In genomic region chr10:137031-137430, GRCh38 we compare ENCODE assay signal across 8 cellular contexts. TPM values are rescaled to one million over a fixed set of nuclear protein-coding genes. Genes with fewer than 3 reads are reported as not detected.
DNase-seq lines count a peak whose midpoint lies in the region; FAIRE-seq and TF ChIP-seq lines count a peak whose summit lies in the region.

No MANE protein-coding gene starts in this region.

- H3K9me3 ChIP-seq in WERI-Rb-1 (ENCODE audit: severe bottlenecking) (no peaks in the 10 kb centered on the region), osteoblast (ENCODE audit: low read depth, low read length) (no peaks in the 10 kb centered on the region), colonic mucosa (no peaks in the 10 kb centered on the region)

- no peak for FAIRE-seq in HTR-8/SVneo (lab: Jason Lieb, UNC)

- H3K4me1 ChIP-seq in osteoblast (ENCODE audit: insufficient read depth, low read length): peaks cover 44% of the 10 kb centered on the region
- no peaks in the 10 kb centered on the region for H3K4me1 ChIP-seq in colonic mucosa

- H3K27ac ChIP-seq in WERI-Rb-1: no peak overlapping the region
- no peak overlapping the region for H3K27ac ChIP-seq in coronary artery
- peak overlapping the region; percentile 19 for H3K27ac ChIP-seq in osteoblast (ENCODE audit: low read depth, low read length)
- H3K27ac ChIP-seq in colonic mucosa: no peak overlapping the region

- H3K36me3 ChIP-seq in WERI-Rb-1 (no peaks in the 10 kb centered on the region), osteoblast (ENCODE audit: insufficient read depth, low read length) (no peaks in the 10 kb centered on the region), colonic mucosa (no peaks in the 10 kb centered on the region)

- H4K20me1 ChIP-seq in osteoblast (ENCODE audit: insufficient read depth, low read length): peaks cover 45% of the 10 kb centered on the region

- intact Hi-C loops in colonic mucosa (cut with DNase I): no loop called here

- H3K4me2 ChIP-seq in osteoblast (ENCODE audit: insufficient read depth, low read length): peak overlapping the region; percentile 99

- peak; percentile 53 for DNase-seq in NCI-H748 (lab: John Stamatoyannopoulos, UW; ENCODE audit: unreplicated experiment)
- DNase-seq in NCI-H748 treated with DMSO at 0.1 percent for 48 hours (lab: John Stamatoyannopoulos, UW): no peak
- peak; percentile 31 for DNase-seq in HTR-8/SVneo (ENCODE audit: insufficient read length, low spot score)
- peak; percentile 22 for DNase-seq in WERI-Rb-1
- no peak for DNase-seq in coronary artery (ENCODE audit: low spot score)
- peak; percentile 87 for DNase-seq in osteoblast (ENCODE audit: insufficient read length, low spot score, missing footprints)
- DNase-seq in colonic mucosa: no peak
- no peak for DNase-seq in NCI-H2029 (lab: John Stamatoyannopoulos, UW)

- H2AFZ ChIP-seq in osteoblast (ENCODE audit: low read length): no peak overlapping the region

- peaks cover 62% of the 10 kb centered on the region for H3K79me2 ChIP-seq in osteoblast (ENCODE audit: insufficient read depth, low read length)

- H3K27me3 ChIP-seq in WERI-Rb-1 (ENCODE audit: insufficient read depth, low read depth, severe bottlenecking) (no peaks in the 10 kb centered on the region), osteoblast (ENCODE audit: insufficient read depth, low read length) (no peaks in the 10 kb centered on the region), colonic mucosa (no peaks in the 10 kb centered on the region)

- peak overlapping the region in 1 of 2 donors; percentile 94 for H3K9ac ChIP-seq in colonic mucosa (ENCODE audit: low read depth in 2 of 2, low read length in 2 of 2)

- TF ChIP-seq CTCF in WERI-Rb-1 (IDR thresholded peaks at IDR 0.05; ENCODE audit: low read depth, low read length): no peak
- no peak for TF ChIP-seq CTCF in coronary artery (IDR thresholded peaks at IDR 0.05)
- TF ChIP-seq CTCF in osteoblast (IDR thresholded peaks at IDR 0.05; ENCODE audit: extremely low read depth, low read depth, low read length): peak; percentile 50
- TF ChIP-seq CTCF in colonic mucosa (IDR thresholded peaks at IDR 0.05): no peak

- H3K4me3 ChIP-seq in WERI-Rb-1 (ENCODE audit: low read depth, low read length) (no peak overlapping the region), coronary artery (peak overlapping the region; percentile 94), osteoblast (ENCODE audit: insufficient read depth, low read length) (peak overlapping the region; percentile 82), colonic mucosa (no peak overlapping the region)

RNA-seq across cellular contexts. Expression of gene ZMYND11, which starts 1.8 kb away (rescaled TPM):
- total RNA-seq in osteoblast (56.5 and 60.4 TPM in 2 replicates), colonic mucosa (10 to 100 TPM; 34.1 to 48.5 TPM)

Comparison
In these comparisons a context has a peak if more than half of its experiments do, and no peak if none do; other contexts are left out.
1. DNase-seq: peak in NCI-H748 (single experiment), HTR-8/SVneo (single experiment), WERI-Rb-1 (single experiment) and osteoblast (single experiment); none in NCI-H748 treated with DMSO at 0.1 percent for 48 hours (single experiment), coronary artery (single experiment), colonic mucosa (single experiment) and NCI-H2029 (single experiment).
2. H3K4me3 ChIP-seq: peak in coronary artery (single experiment) and osteoblast (single experiment); none in WERI-Rb-1 (single experiment) and colonic mucosa (single experiment).